In the genomic region with DNA sequence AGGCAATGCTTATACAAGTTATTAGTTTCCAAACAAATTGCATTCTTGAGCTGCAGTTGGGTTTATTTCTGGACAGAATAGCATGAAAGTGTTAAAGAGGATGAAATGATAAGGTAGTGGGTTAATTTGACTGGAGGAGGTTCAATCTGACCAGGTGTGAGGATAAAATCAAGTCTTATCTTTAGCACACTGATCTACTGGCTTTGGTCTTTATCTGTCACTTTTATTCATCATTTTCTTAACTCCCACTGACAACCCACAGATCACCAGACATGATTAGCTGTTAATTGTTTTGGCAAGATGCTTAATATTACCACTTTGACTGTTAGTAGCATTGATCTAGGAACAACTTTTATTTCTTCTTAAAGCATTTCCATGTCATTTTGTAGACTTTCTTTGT, we compare ENCODE assay signal across 27 cellular contexts.
"Had no signal": no experiment of that assay in that cellular context is flagged by ENCODE, and none has a peak within 500 bp of the region (broad histone marks: within the 10 kb centered on the region; RNA-seq: fewer than 3 reads in every experiment).

No MANE protein-coding gene starts in this region.

- ATAC-seq: stimulated activated effector memory CD8-positive, alpha-beta T cell treated with anti-CD3 and anti-CD28 coated beads, Interleukin-12 subunit alpha, Interleukin-12 subunit beta, amount 100 ng/mL, for 72 hours; stimulated activated memory B cell treated with anti-CD40 and anti-IgM and Interleukin-4, amounts not matched to agents 10 μg/mL and 1 μg/mL and 100 μg/mL, for 72 hours; stimulated activated naive B cell treated with anti-CD40 and anti-IgM and Interleukin-4, amounts not matched to agents 10 μg/mL and 1 μg/mL and 100 μg/mL, for 72 hours; stimulated activated naive CD8-positive, alpha-beta T cell treated with anti-CD3 and anti-CD28 coated beads, Interleukin-15, amount 100 ng/mL, for 72 hours; stimulated activated naive CD8-positive, alpha-beta T cell treated with anti-CD3 and anti-CD28 coated beads, Interleukin-15, Interleukin-2, amounts not matched to agents 100 U/mL and 50 U/mL, for 24 hours; upper lobe of right lung had no signal

- H3K27ac ChIP-seq: stomach, suprapubic skin, testis, thoracic aorta, thyroid gland, tibial artery, tibial nerve, transverse colon, upper lobe of left lung, upper lobe of right lung, uterus, vagina had no signal

- H3K4me1 ChIP-seq: stomach, suprapubic skin, testis, thyroid gland, tibial artery, tibial nerve, transverse colon, upper lobe of left lung, upper lobe of right lung, uterus, vagina had no signal

- H3K4me3 ChIP-seq: stomach, suprapubic skin, testis, thoracic aorta, thyroid gland, tibial artery, tibial nerve, transverse colon, upper lobe of left lung, upper lobe of right lung, uterus, vagina had no signal

- H3K27me3 ChIP-seq: stomach, suprapubic skin, testis, thyroid gland, tibial artery, tibial nerve, transverse colon, upper lobe of left lung, upper lobe of right lung, uterus, vagina had no signal

- H3K9me3 ChIP-seq: stomach, suprapubic skin, testis, thoracic aorta, thyroid gland, tibial artery, tibial nerve, transverse colon, upper lobe of left lung, upper lobe of right lung, uterus, vagina had no signal

- DNase-seq: stimulated activated CD4-positive, alpha-beta T cell treated with anti-CD3 and anti-CD28 coated beads, Interleukin-2, amount 100 ng/mL, for 48 hours; stimulated activated CD4-positive, alpha-beta T cell treated with anti-CD3 and anti-CD28 coated beads, Interleukin-4, amount 100 ng/mL, for 1 hour; stimulated activated CD4-positive, alpha-beta T cell treated with anti-CD3 and anti-CD28 coated beads, Interleukin-4, amount 100 ng/mL, for 24 hours; stimulated activated CD4-positive, alpha-beta T cell treated with anti-CD3 and anti-CD28 coated beads, Interleukin-4, amount 100 ng/mL, for 4 hours; stimulated activated CD8-positive, alpha-beta memory T cell treated with anti-CD3 and anti-CD28 coated beads, Interleukin-4, amount 100 ng/mL, for 48 hours; stimulated activated naive B cell treated with anti-CD40 and anti-IgM and Interleukin-4, amounts not matched to agents 10 μg/mL and 1 μg/mL and 100 μg/mL, for 72 hours; stimulated activated naive CD4-positive, alpha-beta T cell; stimulated activated naive CD4-positive, alpha-beta T cell treated with Interleukin-2 at 50 U/mL for 16 hours; stimulated activated naive CD8-positive, alpha-beta T cell treated with anti-CD3 and anti-CD28 coated beads, Interleukin-15, amount 100 ng/mL, for 72 hours; stimulated activated naive CD8-positive, alpha-beta T cell treated with anti-CD3 and anti-CD28 coated beads, Interleukin-15, Interleukin-2, amounts not matched to agents 100 U/mL and 50 U/mL, for 24 hours; stomach; substantia nigra; testis; thyroid gland; tibial artery; transverse colon; trophoblast cell; upper lobe of left lung; upper lobe of right lung; uterus had no signal

- FAIRE-seq: urothelium cell line had no signal

- H3K36me3 ChIP-seq: stomach, suprapubic skin, thoracic aorta, thyroid gland, tibial artery, tibial nerve, transverse colon, upper lobe of left lung, upper lobe of right lung, uterus, vagina had no signal
